Comparison of ENCODE assay signal across 14 cellular contexts in genomic region chr12:56361487-56362129, GRCh38. TPM values are rescaled to one million over a fixed set of nuclear protein-coding genes. Genes with fewer than 3 reads are reported as not detected.
DNase-seq lines count a peak whose midpoint lies in the region; ATAC-seq and TF ChIP-seq lines count a peak whose summit lies in the region.
"Had no signal": no experiment of that assay in that cellular context is flagged by ENCODE, and none has a peak within 500 bp of the region (broad histone marks: within the 10 kb centered on the region; RNA-seq: fewer than 3 reads in every experiment).

No MANE protein-coding gene starts in this region.

- H3K79me2 ChIP-seq in parathyroid adenoma: no peaks in the 10 kb centered on the region

- no peak overlapping the region for H3K4me2 ChIP-seq in parathyroid adenoma (ENCODE audit: low read length)

- TF ChIP-seq CTCF in parathyroid adenoma (IDR thresholded peaks at IDR 0.05): no peak

- H3K9me3 Mint-ChIP-seq in activated T-cell treated with anti-CD3 and anti-CD28 coated beads, Interleukin-2, amount 50 U/mL, for 4 hours: no peaks in the 10 kb centered on the region
- no peaks in the 10 kb centered on the region for H3K9me3 Mint-ChIP-seq in central memory CD8-positive, alpha-beta T cell

- no peak for ATAC-seq in activated T-cell treated with anti-CD3 and anti-CD28 coated beads, Interleukin-2, amount 50 U/mL, for 4 hours
- ATAC-seq in central memory CD8-positive, alpha-beta T cell (replicated peaks; ENCODE audit: extremely low read depth, poor library complexity, severe bottlenecking): no peak
- ATAC-seq in GM19397 (IDR thresholded peaks at IDR 0.05; ENCODE audit: unreplicated experiment) (no peak), GM18907 (IDR thresholded peaks at IDR 0.05; ENCODE audit: unreplicated experiment) (no peak)

- H3K36me3 ChIP-seq in NT2/D1 (ENCODE audit: insufficient read depth, insufficient read length, low read length) (peaks cover 1% of the 10 kb centered on the region), parathyroid adenoma (ENCODE audit: control insufficient read depth, insufficient read depth, low read length) (no peaks in the 10 kb centered on the region)

- H3K27me3 ChIP-seq in NT2/D1 (ENCODE audit: insufficient read depth, insufficient read length) (peaks cover 5% of the 10 kb centered on the region), parathyroid adenoma (ENCODE audit: control insufficient read depth, insufficient read depth, low read length) (no peaks in the 10 kb centered on the region)

- H3K9me3 ChIP-seq in NT2/D1 (ENCODE audit: insufficient read depth, low read length): no peaks in the 10 kb centered on the region
- no peaks in the 10 kb centered on the region for H3K9me3 ChIP-seq in parathyroid adenoma (ENCODE audit: control insufficient read depth, low read length)

- H3K4me1 ChIP-seq in NT2/D1 (ENCODE audit: insufficient read depth, insufficient read length) (peaks cover 2% of the 10 kb centered on the region), parathyroid adenoma (peaks cover 3% of the 10 kb centered on the region)

- H3K4me3 ChIP-seq in NT2/D1 (ENCODE audit: insufficient read length, low read depth) (no peak overlapping the region), parathyroid adenoma (ENCODE audit: low read depth, low read length) (no peak overlapping the region)

- H3K27ac ChIP-seq in parathyroid adenoma: peak overlapping the region; percentile 92

- peak overlapping the region; percentile 79 for H3K9ac ChIP-seq in NT2/D1 (ENCODE audit: insufficient read length, low read depth)
- H3K9ac ChIP-seq in parathyroid adenoma: no peak overlapping the region

- H3K4me1 Mint-ChIP-seq in activated T-cell treated with anti-CD3 and anti-CD28 coated beads, Interleukin-2, amount 50 U/mL, for 4 hours (ENCODE audit: low read depth): peaks cover 26% of the 10 kb centered on the region
- H3K4me1 Mint-ChIP-seq in central memory CD8-positive, alpha-beta T cell: peaks cover 16% of the 10 kb centered on the region

- H3K27ac Mint-ChIP-seq in central memory CD8-positive, alpha-beta T cell (ENCODE audit: low read depth): no peak overlapping the region

- H3K4me3 Mint-ChIP-seq in activated T-cell treated with anti-CD3 and anti-CD28 coated beads, Interleukin-2, amount 50 U/mL, for 4 hours: peak overlapping the region; percentile 87
- H3K4me3 Mint-ChIP-seq in central memory CD8-positive, alpha-beta T cell: peak overlapping the region; percentile 90

- no peaks in the 10 kb centered on the region for H3K36me3 Mint-ChIP-seq in activated T-cell treated with anti-CD3 and anti-CD28 coated beads, Interleukin-2, amount 50 U/mL, for 4 hours (ENCODE audit: insufficient read depth)
- peaks cover 6% of the 10 kb centered on the region for H3K36me3 Mint-ChIP-seq in central memory CD8-positive, alpha-beta T cell (ENCODE audit: insufficient read depth)

- DNase-seq in activated T-cell treated with anti-CD3 and anti-CD28 coated beads, Interleukin-2, amount 50 U/mL, for 4 hours: no peak
- DNase-seq in activated T-cell treated with anti-CD3 and anti-CD28 coated beads for 4 hours (no peak), NT2/D1 (ENCODE audit: low read depth, low spot score) (no peak), OCI-M2 (lab: John Stamatoyannopoulos, UW; ENCODE audit: unreplicated experiment) (no peak)
- no peak for DNase-seq in central memory CD8-positive, alpha-beta T cell (ENCODE audit: low spot score in 2 of 2)
- DNase-seq: activated CD4-positive, alpha-beta T cell treated with anti-CD3 and anti-CD28 coated beads for 4 hours; AML-193; effector memory CD4-positive, alpha-beta T cell; NCI-H1417; NCI-H748 treated with DMSO at 0.1 percent for 48 hours had no signal

- H3K27me3 Mint-ChIP-seq in activated T-cell treated with anti-CD3 and anti-CD28 coated beads, Interleukin-2, amount 50 U/mL, for 4 hours (ENCODE audit: low read depth): no peaks in the 10 kb centered on the region
- H3K27me3 Mint-ChIP-seq in central memory CD8-positive, alpha-beta T cell: no peaks in the 10 kb centered on the region

- peak overlapping the region; percentile 92 for H2AFZ ChIP-seq in parathyroid adenoma

RNA-seq across cellular contexts. Expression of gene APOF, which starts 1.0 kb away (rescaled TPM):
- total RNA-seq in activated T-cell treated with anti-CD3 and anti-CD28 coated beads, Interleukin-2, amount 50 U/mL, for 4 hours: under 1 TPM in 1 of 3 donors, not detected in 2; 0.16 TPM
- total RNA-seq: omental fat pad had no signal

RNA-seq across cellular contexts. Expression of gene STAT2, which starts 1.7 kb away (rescaled TPM):
- 10 to 100 TPM; 35.8 to 55.5 (median 50.4) TPM for total RNA-seq in activated T-cell treated with anti-CD3 and anti-CD28 coated beads, Interleukin-2, amount 50 U/mL, for 4 hours

RNA-seq across cellular contexts. Expression of gene IL23A, which starts 22.9 kb away (rescaled TPM):
- total RNA-seq in activated T-cell treated with anti-CD3 and anti-CD28 coated beads, Interleukin-2, amount 50 U/mL, for 4 hours: 10 to 100 TPM; 19.8 to 35.1 (median 26.4) TPM

RNA-seq across cellular contexts. Expression of gene PAN2, which starts 27.8 kb away (rescaled TPM):
- total RNA-seq in activated T-cell treated with anti-CD3 and anti-CD28 coated beads, Interleukin-2, amount 50 U/mL, for 4 hours: 10 to 100 TPM; 16.4 to 20.3 (median 17.3) TPM

RNA-seq across cellular contexts. Expression of gene CNPY2, which starts 45.8 kb away (rescaled TPM):
- 100 to 1,000 TPM; 162 to 178 (median 174) TPM for total RNA-seq in activated T-cell treated with anti-CD3 and anti-CD28 coated beads, Interleukin-2, amount 50 U/mL, for 4 hours
